Comparison of ENCODE assay signal across 24 cellular contexts in the genomic region with DNA sequence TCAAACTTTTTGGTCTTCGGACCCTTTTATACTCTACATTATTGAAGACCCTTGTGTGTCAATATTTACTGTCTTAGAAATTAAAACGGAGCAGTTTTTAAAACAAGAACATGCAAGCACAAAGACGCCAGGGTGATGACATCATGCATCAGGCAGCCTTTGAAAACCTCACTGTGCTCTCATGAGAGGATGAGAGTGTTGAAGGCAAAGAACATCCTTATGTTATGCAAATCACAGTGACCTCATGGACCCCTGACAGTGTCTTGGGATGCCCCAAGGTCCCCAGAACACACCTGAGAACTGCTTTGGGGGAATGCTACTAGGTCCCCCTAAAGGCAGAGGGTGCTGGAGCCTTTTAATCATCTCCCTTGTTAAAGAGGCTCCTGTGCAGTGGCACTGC. TPM values are rescaled to one million over a fixed set of nuclear protein-coding genes. Genes with fewer than 3 reads are reported as not detected.
A peak's percentile ranks its signal among the peaks of the same experiment; 100 is the strongest.
DNase-seq lines count a peak whose midpoint lies in the region; TF ChIP-seq lines count a peak whose summit lies in the region.
"Had no signal": no experiment of that assay in that cellular context is flagged by ENCODE, and none has a peak within 500 bp of the region (broad histone marks: within the 10 kb centered on the region; RNA-seq: fewer than 3 reads in every experiment).

No MANE protein-coding gene starts in this region.

- H3K9me3 ChIP-seq in WERI-Rb-1 (ENCODE audit: severe bottlenecking), result no peaks in the 10 kb centered on the region
- H3K9me3 ChIP-seq in endodermal cell (ENCODE audit: control insufficient read depth, low read length), result no peaks in the 10 kb centered on the region
- H3K9me3 ChIP-seq: A549, gastroesophageal sphincter, upper lobe of left lung had no signal

- H3K4me1 ChIP-seq in endodermal cell (ENCODE audit: control insufficient read depth, insufficient read depth, low read length), result no peaks in the 10 kb centered on the region
- H3K4me1 ChIP-seq: A549, gastroesophageal sphincter, upper lobe of left lung had no signal

- no peak overlapping the region for H3K27ac Mint-ChIP-seq in endodermal cell
- H3K27ac Mint-ChIP-seq: dendritic cell treated with granulocyte-macrophage colony-stimulating factor and Interleukin-4, amounts not matched to agents 40 ng/mL and 50 ng/mL, for 4 days; stimulated activated naive CD8-positive, alpha-beta T cell treated with anti-CD3 and anti-CD28 coated beads, Interleukin-15, amount 100 ng/mL, for 72 hours had no signal

- H3K9ac ChIP-seq in endodermal cell (ENCODE audit: extremely low read depth, low read length, poor library complexity, severe bottlenecking), result no peak overlapping the region

- H3K36me3 ChIP-seq in H7 (replicated peaks; ENCODE audit: control insufficient read depth, insufficient read depth, low read length) (no peaks in the 10 kb centered on the region), brain microvascular endothelial cell (replicated peaks) (no peaks in the 10 kb centered on the region), WERI-Rb-1 (no peaks in the 10 kb centered on the region), endodermal cell (ENCODE audit: control insufficient read depth, insufficient read depth, low read length) (no peaks in the 10 kb centered on the region)
- H3K36me3 ChIP-seq: gastroesophageal sphincter, upper lobe of left lung had no signal

- no peaks in the 10 kb centered on the region for H3K9me3 Mint-ChIP-seq in endodermal cell
- H3K9me3 Mint-ChIP-seq: dendritic cell treated with granulocyte-macrophage colony-stimulating factor and Interleukin-4, amounts not matched to agents 40 ng/mL and 50 ng/mL, for 4 days; neural crest cell; stimulated activated naive CD8-positive, alpha-beta T cell treated with anti-CD3 and anti-CD28 coated beads, Interleukin-15, amount 100 ng/mL, for 72 hours had no signal

- H3K36me3 Mint-ChIP-seq in endodermal cell (ENCODE audit: low read depth), result no peaks in the 10 kb centered on the region

- in situ Hi-C loops in brain microvascular endothelial cell (cut with HindIII; ENCODE audit: low pct_ligation_motif_present, low sequenced_read_pairs), result no loop called here

- TF ChIP-seq CTCF in brain microvascular endothelial cell (IDR thresholded peaks at IDR 0.05; ENCODE audit: low read depth, low read length, missing control alignments) (no peak), WERI-Rb-1 (IDR thresholded peaks at IDR 0.05; ENCODE audit: low read depth, low read length) (no peak), endodermal cell (conservative IDR thresholded peaks at IDR 0.05) (no peak)

- H3K4me3 ChIP-seq in H7 (ENCODE audit: insufficient read depth, low read depth, low read length) (no peak overlapping the region), brain microvascular endothelial cell (ENCODE audit: low read depth, low read length) (no peak overlapping the region), WERI-Rb-1 (ENCODE audit: low read depth, low read length) (no peak overlapping the region), endodermal cell (ENCODE audit: low read length) (no peak overlapping the region)
- H3K4me3 ChIP-seq: A549, cardiac muscle cell, gastroesophageal sphincter, skin epidermis, upper lobe of left lung had no signal

- no peak overlapping the region for H3K27ac ChIP-seq in brain microvascular endothelial cell
- H3K27ac ChIP-seq in WERI-Rb-1, result no peak overlapping the region
- H3K27ac ChIP-seq in endodermal cell (ENCODE audit: low read depth, low read length), result no peak overlapping the region
- H3K27ac ChIP-seq: A549, C4-2B, cardiac muscle cell, gastroesophageal sphincter, upper lobe of left lung had no signal

- no peaks in the 10 kb centered on the region for H3K4me1 Mint-ChIP-seq in endodermal cell
- H3K4me1 Mint-ChIP-seq: stimulated activated naive CD8-positive, alpha-beta T cell treated with anti-CD3 and anti-CD28 coated beads, Interleukin-15, amount 100 ng/mL, for 72 hours had no signal

- DNase-seq in A172 (ENCODE audit: low spot score) (peak; percentile 11), H7 (peak; percentile 66), astrocyte of the hippocampus (ENCODE audit: low read depth, low spot score) (peak; percentile 57), hepatic stellate cell (ENCODE audit: low spot score) (peak; percentile 37), brain microvascular endothelial cell (no peak), WERI-Rb-1 (no peak), NCI-H2081 (lab: John Stamatoyannopoulos, UW) (no peak), endodermal cell (no peak)
- DNase-seq: activated CD4-positive, alpha-beta T cell treated with anti-CD3 and anti-CD28 coated beads, Interleukin-2, amount 50 U/mL, for 1 hour; activated CD8-positive, alpha-beta memory T cell treated with anti-CD3 and anti-CD28 coated beads, Interleukin-2, amount 50 U/mL, for 48 hours; activated effector memory CD4-positive, alpha-beta T cell treated with Interleukin-2 at 50 U/mL for 16 hours; NCI-H187; NCI-H345; stimulated activated CD4-positive, alpha-beta T cell treated with anti-CD3 and anti-CD28 coated beads, Interleukin-4, amount 100 ng/mL, for 1 hour; stimulated activated naive CD8-positive, alpha-beta T cell treated with anti-CD3 and anti-CD28 coated beads, Interleukin-15, amount 100 ng/mL, for 72 hours; upper lobe of left lung had no signal

- WGBS in endodermal cell (ENCODE audit: insufficient coverage in 1 of 2, insufficient read length in 1 of 2), 2 experiments, result 54% methylated on average over 3 of the region's 3 CpGs; no CpG with 5 or more reads in 1 of the 2 experiments

- H3K27me3 ChIP-seq in H7 (ENCODE audit: control insufficient read depth, insufficient read depth, low read length) (no peaks in the 10 kb centered on the region), brain microvascular endothelial cell (replicated peaks) (no peaks in the 10 kb centered on the region), WERI-Rb-1 (ENCODE audit: insufficient read depth, low read depth, severe bottlenecking) (no peaks in the 10 kb centered on the region), endodermal cell (ENCODE audit: control insufficient read depth, insufficient read depth, low read length, poor library complexity, severe bottlenecking) (no peaks in the 10 kb centered on the region)
- H3K27me3 ChIP-seq: cardiac muscle cell, gastroesophageal sphincter, upper lobe of left lung had no signal

- no peak overlapping the region for H3K4me3 Mint-ChIP-seq in endodermal cell
- H3K4me3 Mint-ChIP-seq: dendritic cell treated with granulocyte-macrophage colony-stimulating factor and Interleukin-4, amounts not matched to agents 40 ng/mL and 50 ng/mL, for 4 days; neural crest cell; stimulated activated naive CD8-positive, alpha-beta T cell treated with anti-CD3 and anti-CD28 coated beads, Interleukin-15, amount 100 ng/mL, for 72 hours had no signal

- no peaks in the 10 kb centered on the region for H3K27me3 Mint-ChIP-seq in endodermal cell (ENCODE audit: insufficient read depth)

RNA-seq across cellular contexts. Expression of gene CHDH, which starts 51.6 kb away (rescaled TPM):
- 0.55 and 0.67 TPM in 2 replicates for total RNA-seq in A172 (2014; rRNA removed; shearing (Covaris generic))
- total RNA-seq in H7 (2014; rRNA removed; shearing (Covaris generic)), result 8.8 and 11.7 TPM in 2 replicates
- 10 to 100 TPM; 12.7 to 21.4 TPM for total RNA-seq in endodermal cell
- polyA plus RNA-seq in endodermal cell (2013, experiment 1 of 2), result 2.0 TPM
- polyA plus RNA-seq in endodermal cell (2013, experiment 2 of 2), result 3.1 TPM

RNA-seq across cellular contexts. Expression of gene IL17RB, which starts 51.8 kb away (rescaled TPM):
- total RNA-seq in A172 (2014; rRNA removed; shearing (Covaris generic)), result not detected in 2 replicates
- total RNA-seq in H7 (2014; rRNA removed; shearing (Covaris generic)), result 7.2 and 8.9 TPM in 2 replicates
- total RNA-seq in endodermal cell, result 1 to 10 TPM; 6.2 to 8.4 TPM
- polyA plus RNA-seq in endodermal cell (2013, experiment 1 of 2), result 3.3 TPM
- 3.5 TPM for polyA plus RNA-seq in endodermal cell (2013, experiment 2 of 2)
- total RNA-seq: endothelial cell of umbilical vein had no signal

Comparison
In these comparisons a context has a peak if more than half of its experiments do, and no peak if none do; other contexts are left out.
1. DNase-seq: peak in A172 (single experiment), H7 (single experiment), astrocyte of the hippocampus (single experiment) and hepatic stellate cell (single experiment); none in brain microvascular endothelial cell (single experiment), WERI-Rb-1 (single experiment), NCI-H2081 (0 of 2) and endodermal cell (single experiment).